14 cellular contexts compared by ENCODE assay signal in the genomic region with DNA sequence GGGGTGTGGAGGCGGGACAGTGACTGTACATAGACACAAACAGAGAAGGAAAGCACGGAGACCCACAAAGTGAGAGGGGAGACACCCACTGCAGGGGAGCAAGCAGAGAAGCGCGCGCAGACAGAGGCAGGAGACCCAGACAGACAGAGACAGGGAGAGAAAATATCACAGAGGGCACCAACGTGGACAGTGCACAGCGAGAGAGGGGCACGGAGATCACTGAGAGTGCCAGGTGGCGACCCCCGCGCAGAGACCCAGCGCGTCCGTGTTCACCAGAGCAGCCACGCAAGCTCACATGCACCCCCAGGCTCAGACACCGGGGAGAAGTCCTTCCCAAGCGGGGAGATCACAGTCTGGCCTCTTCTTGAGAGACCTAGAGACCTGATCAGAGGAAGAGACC. TPM values are rescaled to one million over a fixed set of nuclear protein-coding genes. Genes with fewer than 3 reads are reported as not detected.
A peak's percentile ranks its signal among the peaks of the same experiment; 100 is the strongest.
DNase-seq lines count a peak whose midpoint lies in the region; ATAC-seq and TF ChIP-seq lines count a peak whose summit lies in the region.
"Had no signal": no experiment of that assay in that cellular context is flagged by ENCODE, and none has a peak within 500 bp of the region (broad histone marks: within the 10 kb centered on the region; RNA-seq: fewer than 3 reads in every experiment).

No MANE protein-coding gene starts in this region.

- peak overlapping the region; percentile 1 for H3K4me3 Mint-ChIP-seq in T-helper 2 cell treated with Interferon-gamma antibody and Interleukin-4, amounts not matched to agents 5 μg/mL and 100 μg/mL, for 36 hours
- peak overlapping the region; percentile 14 to 68 (median 38) for H3K4me3 Mint-ChIP-seq in T-cell

- H3K27ac Mint-ChIP-seq in T-helper 2 cell treated with Interferon-gamma antibody and Interleukin-4, amounts not matched to agents 5 μg/mL and 100 μg/mL, for 36 hours = no peak overlapping the region
- no peak overlapping the region for H3K27ac Mint-ChIP-seq in T-cell

- H2AFZ ChIP-seq in hepatocyte = no peak overlapping the region

- POLR2A ChIA-PET in T-cell (lab: Charles Lee) = no interaction called here

- H3K36me3 Mint-ChIP-seq in T-helper 2 cell treated with Interferon-gamma antibody and Interleukin-4, amounts not matched to agents 5 μg/mL and 100 μg/mL, for 36 hours (ENCODE audit: low read depth) = no peaks in the 10 kb centered on the region
- H3K36me3 Mint-ChIP-seq in T-cell = no peaks in the 10 kb centered on the region

- H3K27me3 ChIP-seq in hepatocyte = peaks cover 77% of the 10 kb centered on the region

- H3K36me3 ChIP-seq in hepatocyte (replicated peaks; ENCODE audit: insufficient read depth, low read depth) = no peaks in the 10 kb centered on the region
- H3K36me3 ChIP-seq: ascending aorta, transverse colon had no signal

- no peak for DNase-seq in T-helper 2 cell treated with Interferon-gamma antibody and Interleukin-4, amounts not matched to agents 5 μg/mL and 100 μg/mL, for 36 hours (ENCODE audit: low spot score)
- no peak for DNase-seq in T-helper 2 cell
- no peak for DNase-seq in T-cell
- no peak for DNase-seq in hepatocyte (ENCODE audit: low spot score)
- no peak for DNase-seq in skeletal muscle cell (ENCODE audit: low read depth)
- no peak for DNase-seq in left cardiac atrium
- DNase-seq in central memory CD4-positive, alpha-beta T cell = no peak
- DNase-seq in GM13976 (ENCODE audit: low spot score) = no peak
- DNase-seq: GOT3, transverse colon had no signal

- no peaks in the 10 kb centered on the region for H3K9me3 Mint-ChIP-seq in T-helper 2 cell treated with Interferon-gamma antibody and Interleukin-4, amounts not matched to agents 5 μg/mL and 100 μg/mL, for 36 hours
- peaks cover 0 to 4% (median 0%) of the 10 kb centered on the region in 3 donors for H3K9me3 Mint-ChIP-seq in T-cell

- H3K4me3 ChIP-seq in hepatocyte (no peak overlapping the region), skeletal muscle cell (ENCODE audit: low read depth, low read length) (peak overlapping the region; percentile 63)
- H3K4me3 ChIP-seq: skin epidermis, transverse colon had no signal

- in situ Hi-C loops in GM13976 (cut with MboI; ENCODE audit: low sequenced_read_pairs, unreplicated experiment) = no loop called here

- peaks cover 11% of the 10 kb centered on the region for H3K4me1 Mint-ChIP-seq in T-helper 2 cell treated with Interferon-gamma antibody and Interleukin-4, amounts not matched to agents 5 μg/mL and 100 μg/mL, for 36 hours (ENCODE audit: low read depth)
- H3K4me1 Mint-ChIP-seq in T-cell = peaks cover 32 to 46% (median 39%) of the 10 kb centered on the region in 3 donors

- intact Hi-C loops in left cardiac atrium (cut with DNase I) = loop anchor here (10.0 kb wide), 2 partner anchors 63 to 117 kb away; no protein-coding TSS in a partner anchor

- H3K4me1 ChIP-seq in hepatocyte (ENCODE audit: insufficient read depth) = no peaks in the 10 kb centered on the region

- no peaks in the 10 kb centered on the region for H4K20me1 ChIP-seq in hepatocyte (ENCODE audit: insufficient read depth, poor library complexity, severe bottlenecking)

- H3K79me2 ChIP-seq in hepatocyte = no peaks in the 10 kb centered on the region

- TF ChIP-seq CTCF in hepatocyte (IDR thresholded peaks at IDR 0.05; ENCODE audit: poor library complexity) (no peak), GM13976 (IDR thresholded peaks at IDR 0.05; ENCODE audit: borderline replicate concordance, control extremely low read depth, extremely low read depth, insufficient read depth, missing control alignments) (no peak)

- H3K27ac ChIP-seq in hepatocyte = no peak overlapping the region
- H3K27ac ChIP-seq: 22Rv1, ascending aorta, skin epidermis, transverse colon had no signal

- 18% methylated on average over 15 of the region's 17 CpGs for WGBS in hepatocyte (ENCODE audit: low lambda C conversion rate, missing lambda C conversion rate)

- H3K9me2 ChIP-seq in hepatocyte (replicated peaks; ENCODE audit: insufficient read depth) = no peaks in the 10 kb centered on the region

- peak overlapping the region; percentile 71 for H3K4me2 ChIP-seq in hepatocyte

- H3K27me3 Mint-ChIP-seq in T-helper 2 cell treated with Interferon-gamma antibody and Interleukin-4, amounts not matched to agents 5 μg/mL and 100 μg/mL, for 36 hours (ENCODE audit: low read depth) = peaks cover 59% of the 10 kb centered on the region
- H3K27me3 Mint-ChIP-seq in T-cell = peaks cover 76 to 85% of the 10 kb centered on the region in 2 donors

- ATAC-seq in T-cell (replicated peaks in 1 of 4) (no peak), left cardiac atrium (no peak)
- ATAC-seq: Right ventricle myocardium inferior had no signal

- H3K9me3 ChIP-seq in hepatocyte (ENCODE audit: low read depth) = no peaks in the 10 kb centered on the region
- H3K9me3 ChIP-seq: ascending aorta, transverse colon had no signal

- CTCF ChIA-PET in T-cell (lab: Charles Lee) = no interaction called here

RNA-seq across cellular contexts. Expression of a gene that starts 1.4 kb away (rescaled TPM):
- not detected for total RNA-seq in T-cell
- total RNA-seq in hepatocyte = 0.90 and 1.4 TPM in 2 replicates
- polyA plus RNA-seq in hepatocyte = 0.12 and 0.31 TPM in 2 replicates
- total RNA-seq in left cardiac atrium = not detected
- total RNA-seq: ascending aorta, Right ventricle myocardium inferior, transverse colon had no signal

RNA-seq across cellular contexts. Expression of a gene that starts 25.7 kb away (rescaled TPM):
- total RNA-seq in T-cell (1 to 10 TPM in 1 of 5 donors, under 1 TPM in 2, not detected in 2; 0.15 to 2.4 (median 0.32) TPM), hepatocyte (not detected in 2 replicates), left cardiac atrium (not detected)
- polyA plus RNA-seq in hepatocyte = 0.18 and 0.68 TPM in 2 replicates
- total RNA-seq: ascending aorta, Right ventricle myocardium inferior had no signal

RNA-seq across cellular contexts. Expression of a gene that starts 40.0 kb away (rescaled TPM):
- total RNA-seq in T-cell (100 to 1,000 TPM in 2 of 5 donors, 10 to 100 TPM in 3; 49.9 to 335 (median 70.9) TPM), hepatocyte (30.6 and 42.1 TPM in 2 replicates), left cardiac atrium (100 to 1,000 TPM; 106 to 209 TPM)
- 211 and 213 TPM in 2 replicates for polyA plus RNA-seq in hepatocyte

RNA-seq across cellular contexts. Expression of a gene that starts 55.0 kb away (rescaled TPM):
- under 1 TPM in 1 of 5 donors, not detected in 4; 0.03 TPM for total RNA-seq in T-cell
- total RNA-seq in hepatocyte = 0.13 TPM in 1 of 2 replicates, not detected in the other
- polyA plus RNA-seq in hepatocyte = 0.06 TPM in 1 of 2 replicates, not detected in the other
- under 1 TPM; 0.06 to 0.29 TPM for total RNA-seq in left cardiac atrium
- total RNA-seq: transverse colon had no signal
